ENCODE assay signal across 8 cellular contexts in the genomic region with DNA sequence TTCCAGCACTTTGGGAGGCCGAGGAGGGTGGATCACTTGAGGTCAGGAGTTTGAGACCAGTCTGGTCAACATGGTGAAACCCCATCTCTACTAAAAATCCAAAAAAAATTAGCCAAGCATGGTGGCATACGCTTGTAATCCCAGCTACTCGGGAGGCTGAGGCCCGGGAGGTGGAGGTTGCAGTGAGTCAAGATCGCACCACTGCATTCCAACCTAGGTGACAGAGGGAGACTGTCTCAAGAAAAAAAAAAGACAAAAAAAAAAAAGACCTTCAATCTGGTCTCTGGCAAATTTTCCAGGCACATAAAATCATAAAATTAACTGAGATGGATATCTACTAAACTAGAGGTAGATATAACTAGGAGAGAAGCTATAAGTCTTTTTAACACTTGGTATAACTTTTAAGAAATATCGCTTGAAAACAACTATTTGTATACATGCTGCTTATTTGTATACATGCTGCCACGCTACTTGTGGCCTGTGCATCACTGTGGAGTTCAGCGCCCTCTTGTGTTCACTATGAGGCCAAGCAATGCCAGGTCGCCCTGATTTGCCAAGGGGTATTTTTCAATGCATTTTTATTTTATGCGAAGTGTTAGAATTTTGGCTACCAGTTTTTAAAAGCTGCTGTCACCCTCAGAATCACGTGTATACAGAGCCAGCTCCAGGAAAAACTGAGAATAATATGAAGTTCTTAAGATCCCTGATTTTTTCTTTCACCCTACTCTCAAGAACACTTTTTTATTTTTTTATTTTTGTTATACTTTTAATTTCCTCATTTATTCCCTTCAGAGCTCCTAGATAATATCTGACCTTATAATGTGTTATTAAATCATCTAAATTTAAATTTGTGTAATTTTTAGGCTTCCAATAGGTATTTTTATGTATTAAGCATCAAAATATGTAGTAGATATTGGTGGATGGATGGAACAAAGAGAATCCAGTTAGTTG. TPM values are rescaled to one million over a fixed set of nuclear protein-coding genes. Genes with fewer than 3 reads are reported as not detected.
A peak's percentile ranks its signal among the peaks of the same experiment; 100 is the strongest.
DNase-seq lines count a peak whose midpoint lies in the region; ATAC-seq and TF ChIP-seq lines count a peak whose summit lies in the region.

No MANE protein-coding gene starts in this region.

- H3K9me2 ChIP-seq in MM.1S (replicated peaks; ENCODE audit: insufficient read depth, low read length): no peaks in the 10 kb centered on the region

- H3K4me1 ChIP-seq in MM.1S (ENCODE audit: low read length): no peaks in the 10 kb centered on the region; the same call in 1 of the 2 replicates

- no peak overlapping the region for H3K27ac Mint-ChIP-seq in activated naive CD8-positive, alpha-beta T cell treated with anti-CD3 and anti-CD28 coated beads, Interleukin-2, amount 50 U/mL, for 24 hours

- H3K79me2 ChIP-seq in MM.1S (ENCODE audit: low read length): no peaks in the 10 kb centered on the region

- H3K9me3 ChIP-seq in MM.1S (replicated peaks; ENCODE audit: insufficient read depth, low read length): no peaks in the 10 kb centered on the region

- intact Hi-C loops in left cardiac atrium (cut with DNase I): no loop called here

- no peaks in the 10 kb centered on the region for H3F3A ChIP-seq in MM.1S (ENCODE audit: insufficient read depth, low read length)

- H2AFZ ChIP-seq in MM.1S (ENCODE audit: low read length): peak overlapping the region; percentile 7; the same call in 1 of the 2 replicates

- peak overlapping the region; percentile 5; the same call in 1 of the 2 replicates for H3K4me2 ChIP-seq in MM.1S (ENCODE audit: low read depth, low read length)

- no peak overlapping the region for H3K9ac ChIP-seq in MM.1S (ENCODE audit: low read length)

- no peaks in the 10 kb centered on the region for H3K9me3 Mint-ChIP-seq in activated naive CD8-positive, alpha-beta T cell treated with anti-CD3 and anti-CD28 coated beads, Interleukin-2, amount 50 U/mL, for 24 hours

- ATAC-seq in GM21717 (IDR thresholded peaks at IDR 0.05; ENCODE audit: unreplicated experiment): peak; percentile 56
- ATAC-seq in activated naive CD8-positive, alpha-beta T cell treated with anti-CD3 and anti-CD28 coated beads, Interleukin-2, amount 50 U/mL, for 24 hours: peak; percentile 79
- peak; percentile 59 to 61 for ATAC-seq in left cardiac atrium

- DNase-seq in DMS 273 (lab: John Stamatoyannopoulos, UW; ENCODE audit: unreplicated experiment) (peak; percentile 89), MM.1S (peak; percentile 81), SKM-1 treated with dmso at 0.1 percent for 144 hours (lab: John Stamatoyannopoulos, UW; ENCODE audit: unreplicated experiment) (peak; percentile 68), left cardiac atrium (peak; percentile 48), renal cortical epithelial cell (ENCODE audit: low read depth) (peak; percentile 66)
- peak; percentile 46 for DNase-seq in activated naive CD8-positive, alpha-beta T cell treated with anti-CD3 and anti-CD28 coated beads, Interleukin-2, amount 50 U/mL, for 24 hours
- no peak for DNase-seq in NK-92 treated with Interleukin-12 subunit alpha and Interleukin-12 subunit beta, amount 100 ng/mL, for 24 hours (lab: John Stamatoyannopoulos, UW)

- H4K20me1 ChIP-seq in MM.1S (ENCODE audit: insufficient read depth, low read length): no peaks in the 10 kb centered on the region

- H3K4me3 ChIP-seq in MM.1S (ENCODE audit: low read length): no peak overlapping the region

- H3K4me1 Mint-ChIP-seq in activated naive CD8-positive, alpha-beta T cell treated with anti-CD3 and anti-CD28 coated beads, Interleukin-2, amount 50 U/mL, for 24 hours: peaks cover 15% of the 10 kb centered on the region

- TF ChIP-seq CTCF in MM.1S (IDR thresholded peaks at IDR 0.05; ENCODE audit: low read length): peak; percentile 94

- H3K27me3 ChIP-seq in MM.1S (replicated peaks; ENCODE audit: insufficient read depth, low read length): no peaks in the 10 kb centered on the region

- no peaks in the 10 kb centered on the region for H3K36me3 ChIP-seq in MM.1S (replicated peaks; ENCODE audit: insufficient read depth, low read length)

- peaks cover 4% of the 10 kb centered on the region for H3K27me3 Mint-ChIP-seq in activated naive CD8-positive, alpha-beta T cell treated with anti-CD3 and anti-CD28 coated beads, Interleukin-2, amount 50 U/mL, for 24 hours

- H3K4me3 Mint-ChIP-seq in activated naive CD8-positive, alpha-beta T cell treated with anti-CD3 and anti-CD28 coated beads, Interleukin-2, amount 50 U/mL, for 24 hours: no peak overlapping the region

- H3K27ac ChIP-seq in MM.1S (ENCODE audit: low read length): no peak overlapping the region

- no peaks in the 10 kb centered on the region for H3K36me3 Mint-ChIP-seq in activated naive CD8-positive, alpha-beta T cell treated with anti-CD3 and anti-CD28 coated beads, Interleukin-2, amount 50 U/mL, for 24 hours (ENCODE audit: low read depth)

RNA-seq across cellular contexts. Expression of a gene that starts 26.7 kb away (rescaled TPM):
- total RNA-seq in left cardiac atrium: 100 to 1,000 TPM; 568 to 656 TPM
- 62.9 and 127 TPM in 2 replicates for total RNA-seq in renal cortical epithelial cell
